ENCODE assay signal across 20 cellular contexts in genomic region chr18:32899819-32900218, GRCh38.
DNase-seq lines count a peak whose midpoint lies in the region; ATAC-seq, FAIRE-seq and TF ChIP-seq lines count a peak whose summit lies in the region.
"Had no signal": no experiment of that assay in that cellular context is flagged by ENCODE, and none has a peak within 500 bp of the region (broad histone marks: within the 10 kb centered on the region; RNA-seq: fewer than 3 reads in every experiment).

No MANE protein-coding gene starts in this region.

- H3K9me2 ChIP-seq in Loucy (replicated peaks; ENCODE audit: low read depth, low read length), result no peaks in the 10 kb centered on the region

- no peak overlapping the region for H2AFZ ChIP-seq in Loucy (ENCODE audit: low read length)

- no peak for FAIRE-seq in small intestine (lab: Jason Lieb, UNC)

- no peaks in the 10 kb centered on the region for H3F3A ChIP-seq in Loucy (ENCODE audit: low read depth)

- H4K20me1 ChIP-seq in Loucy (ENCODE audit: insufficient read depth, low read length, poor library complexity, severe bottlenecking), result no peaks in the 10 kb centered on the region

- H3K79me2 ChIP-seq in Loucy (ENCODE audit: insufficient read depth, low read length), result no peaks in the 10 kb centered on the region

- no peaks in the 10 kb centered on the region for H3K4me1 ChIP-seq in Loucy (ENCODE audit: insufficient read depth, low read length, poor library complexity, severe bottlenecking)
- H3K4me1 ChIP-seq in small intestine (ENCODE audit: control insufficient read depth in 2 of 2, insufficient read depth in 1 of 2, low read depth in 1 of 2, low read length in 1 of 2), result no peaks in the 10 kb centered on the region
- H3K4me1 ChIP-seq: esophagus squamous epithelium, left ventricle myocardium inferior, stomach, uterus had no signal

- DNase-seq in H4 (ENCODE audit: low spot score) (peak; percentile 13), WERI-Rb-1 (no peak), foreskin fibroblast (peak in 1 of 2 donors; percentile 50), small intestine (no peak)
- no peak for DNase-seq in stimulated activated naive CD8-positive, alpha-beta T cell treated with anti-CD3 and anti-CD28 coated beads, Interleukin-15, Interleukin-2, amounts not matched to agents 100 U/mL and 50 U/mL, for 24 hours
- DNase-seq: activated CD4-positive, alpha-beta T cell treated with anti-CD3 and anti-CD28 coated beads, Interleukin-2, amount 50 U/mL, for 4 hours; amniotic stem cell; cortex of kidney; esophagus squamous epithelium; Kasumi-1; left ventricle myocardium inferior; naive B cell; NCI-H82; SHP77; stomach; T-helper 9 cell; uterus had no signal

- H3K36me3 ChIP-seq in Loucy (ENCODE audit: insufficient read depth, low read length) (no peaks in the 10 kb centered on the region), WERI-Rb-1 (no peaks in the 10 kb centered on the region), small intestine (ENCODE audit: control insufficient read depth in 2 of 2, insufficient read depth in 2 of 2, low read length in 2 of 2) (no peaks in the 10 kb centered on the region)
- H3K36me3 ChIP-seq: esophagus squamous epithelium, left ventricle myocardium inferior, stomach, uterus had no signal

- no peak for ATAC-seq in GM18517 (IDR thresholded peaks at IDR 0.05; ENCODE audit: unreplicated experiment)
- ATAC-seq in stimulated activated naive CD8-positive, alpha-beta T cell treated with anti-CD3 and anti-CD28 coated beads, Interleukin-15, Interleukin-2, amounts not matched to agents 100 U/mL and 50 U/mL, for 24 hours, result no peak
- ATAC-seq: HCT116 had no signal

- WGBS in small intestine, 3 donors, result 55 to 69% (median 61%) methylated on average over 3 of the region's 3 CpGs

- TF ChIP-seq CTCF in Loucy (conservative IDR thresholded peaks at IDR 0.05; ENCODE audit: low read length) (peak; percentile 27; the same call in 1 of the 2 replicates), WERI-Rb-1 (IDR thresholded peaks at IDR 0.05; ENCODE audit: low read depth, low read length) (0 out of 2 replicates have a peak, but pooled peaks have one; percentile 8), foreskin fibroblast (IDR thresholded peaks at IDR 0.05; ENCODE audit: low read depth, low read length) (peak; percentile 16)

- H3K27ac ChIP-seq in WERI-Rb-1, result no peak overlapping the region
- no peak overlapping the region for H3K27ac ChIP-seq in small intestine (ENCODE audit: low read depth in 1 of 2, low read length in 1 of 2)
- H3K27ac ChIP-seq: esophagus squamous epithelium, left ventricle myocardium inferior, stomach, uterus had no signal

- no peak overlapping the region for H3K9ac ChIP-seq in Loucy (ENCODE audit: low read depth, low read length, poor library complexity, severe bottlenecking)

- H3K9me3 ChIP-seq in Loucy (ENCODE audit: insufficient read depth, low read depth, low read length) (peaks cover 6% of the 10 kb centered on the region; the same call in 1 of the 2 replicates), WERI-Rb-1 (ENCODE audit: severe bottlenecking) (peaks cover 8% of the 10 kb centered on the region), small intestine (ENCODE audit: control insufficient read depth, low read depth) (no peaks in the 10 kb centered on the region)
- H3K9me3 ChIP-seq: uterus had no signal

- H3K4me2 ChIP-seq in Loucy (ENCODE audit: low read depth, low read length, poor library complexity, severe bottlenecking), result no peak overlapping the region

- no peaks in the 10 kb centered on the region for H3K27me3 ChIP-seq in Loucy (ENCODE audit: insufficient read depth, low read length, poor library complexity, severe bottlenecking)
- H3K27me3 ChIP-seq in WERI-Rb-1 (ENCODE audit: insufficient read depth, low read depth, severe bottlenecking), result no peaks in the 10 kb centered on the region
- no peaks in the 10 kb centered on the region for H3K27me3 ChIP-seq in small intestine (ENCODE audit: control insufficient read depth in 2 of 2, insufficient read depth in 2 of 2, low read length in 2 of 2)
- H3K27me3 ChIP-seq: esophagus squamous epithelium, stomach, uterus had no signal

- H3K4me3 ChIP-seq in Loucy (ENCODE audit: low read length, poor library complexity, severe bottlenecking) (no peak overlapping the region), WERI-Rb-1 (ENCODE audit: low read depth, low read length) (no peak overlapping the region), foreskin fibroblast (ENCODE audit: low read depth in 1 of 2, low read length in 2 of 2) (no peak overlapping the region), small intestine (ENCODE audit: low read depth in 1 of 2, low read length in 2 of 2) (no peak overlapping the region)
- H3K4me3 ChIP-seq: esophagus squamous epithelium, left ventricle myocardium inferior, stomach, uterus had no signal
